ENCODE assay signal across 10 cellular contexts in genomic region chr5:135135530-135136201, GRCh38.
A peak's percentile ranks its signal among the peaks of the same experiment; 100 is the strongest.
DNase-seq lines count a peak whose midpoint lies in the region; ATAC-seq, FAIRE-seq and TF ChIP-seq lines count a peak whose summit lies in the region.
"Had no signal": no experiment of that assay in that cellular context is flagged by ENCODE, and none has a peak within 500 bp of the region (broad histone marks: within the 10 kb centered on the region; RNA-seq: fewer than 3 reads in every experiment).

No MANE protein-coding gene starts in this region.

- H3K4me2 ChIP-seq in astrocyte (ENCODE audit: low read length), result no peak overlapping the region

- peaks cover 4% of the 10 kb centered on the region for H3K36me3 Mint-ChIP-seq in astrocyte (ENCODE audit: low read depth, unreplicated experiment)
- H3K36me3 Mint-ChIP-seq: brain had no signal

- H3K4me3 ChIP-seq in astrocyte (ENCODE audit: insufficient read depth, low read depth, low read length) (no peak overlapping the region), lower lobe of right lung (no peak overlapping the region)

- H3K27me3 Mint-ChIP-seq in astrocyte (ENCODE audit: low read depth, unreplicated experiment), result peaks cover 57% of the 10 kb centered on the region

- intact Hi-C loops in lower lobe of right lung (cut with DNase I), result no loop called here

- FAIRE-seq in astrocyte (lab: Jason Lieb, UNC), result no peak

- H3K9ac ChIP-seq in astrocyte (ENCODE audit: low read length), result no peak overlapping the region

- peaks cover 9% of the 10 kb centered on the region for H3K4me1 ChIP-seq in astrocyte (ENCODE audit: insufficient read depth, low read length)
- H3K4me1 ChIP-seq in lower lobe of right lung, result peaks cover 7% of the 10 kb centered on the region

- no peak overlapping the region for H3K27ac Mint-ChIP-seq in astrocyte (ENCODE audit: unreplicated experiment)
- H3K27ac Mint-ChIP-seq: brain had no signal

- H3K4me3 Mint-ChIP-seq in astrocyte (ENCODE audit: unreplicated experiment), result no peak overlapping the region
- H3K4me3 Mint-ChIP-seq: brain had no signal

- no peak overlapping the region for H3K27ac ChIP-seq in astrocyte (ENCODE audit: low read depth, low read length)
- H3K27ac ChIP-seq in lower lobe of right lung, result no peak overlapping the region

- peaks cover 4% of the 10 kb centered on the region for H3K9me3 Mint-ChIP-seq in astrocyte (ENCODE audit: unreplicated experiment)
- H3K9me3 Mint-ChIP-seq: brain had no signal

- H3K27me3 ChIP-seq in astrocyte (ENCODE audit: insufficient read depth, low read length), result peaks cover 2% of the 10 kb centered on the region
- H3K27me3 ChIP-seq in lower lobe of right lung (ENCODE audit: low read depth), result no peaks in the 10 kb centered on the region

- H4K20me1 ChIP-seq in astrocyte (ENCODE audit: insufficient read depth, low read length), result no peaks in the 10 kb centered on the region

- peak; percentile 24 to 30 for ATAC-seq in lower lobe of right lung
- no peak for ATAC-seq in HG03457 (IDR thresholded peaks at IDR 0.05; ENCODE audit: unreplicated experiment)
- ATAC-seq in GM18858 (IDR thresholded peaks at IDR 0.05; ENCODE audit: unreplicated experiment), result no peak
- no peak for ATAC-seq in GM19395 (IDR thresholded peaks at IDR 0.05; ENCODE audit: unreplicated experiment)

- peak; percentile 16 for DNase-seq in COLO668 (lab: John Stamatoyannopoulos, UW; ENCODE audit: unreplicated experiment)
- peak; percentile 67 for DNase-seq in NCI-H1092 (lab: John Stamatoyannopoulos, UW)
- DNase-seq in astrocyte (ENCODE audit: low read depth), result peak; percentile 76
- peak; percentile 65 for DNase-seq in lower lobe of right lung
- DNase-seq in effector CD4-positive, alpha-beta T cell, result no peak
- DNase-seq: stimulated activated CD4-positive, alpha-beta T cell treated with anti-CD3 and anti-CD28 coated beads, Interleukin-15, amount 100 ng/mL, for 24 hours had no signal

- no peaks in the 10 kb centered on the region for H3K9me3 ChIP-seq in astrocyte (ENCODE audit: insufficient read depth, low read depth, low read length)
- no peaks in the 10 kb centered on the region for H3K9me3 ChIP-seq in lower lobe of right lung

- no peak overlapping the region for H2AFZ ChIP-seq in astrocyte (ENCODE audit: low read depth, low read length)

- H3K79me2 ChIP-seq in astrocyte (ENCODE audit: insufficient read depth, low read length), result no peaks in the 10 kb centered on the region

- peaks cover 7% of the 10 kb centered on the region for H3K4me1 Mint-ChIP-seq in astrocyte (ENCODE audit: low read depth, unreplicated experiment)
- H3K4me1 Mint-ChIP-seq: brain had no signal

- no peaks in the 10 kb centered on the region for H3K36me3 ChIP-seq in astrocyte (ENCODE audit: insufficient read depth, low read length)
- no peaks in the 10 kb centered on the region for H3K36me3 ChIP-seq in lower lobe of right lung

- TF ChIP-seq CTCF in astrocyte (IDR thresholded peaks at IDR 0.05; ENCODE audit: insufficient read depth, low read depth, low read length) (no peak), lower lobe of right lung (IDR thresholded peaks at IDR 0.05) (no peak)

Comparison
In these comparisons a context has a peak if more than half of its experiments do, and no peak if none do; other contexts are left out.
1. ATAC-seq: peak in lower lobe of right lung (2 of 2); none in HG03457 (single experiment), GM18858 (single experiment) and GM19395 (single experiment).